Comparison of ENCODE assay signal across 9 cellular contexts in the genomic region with DNA sequence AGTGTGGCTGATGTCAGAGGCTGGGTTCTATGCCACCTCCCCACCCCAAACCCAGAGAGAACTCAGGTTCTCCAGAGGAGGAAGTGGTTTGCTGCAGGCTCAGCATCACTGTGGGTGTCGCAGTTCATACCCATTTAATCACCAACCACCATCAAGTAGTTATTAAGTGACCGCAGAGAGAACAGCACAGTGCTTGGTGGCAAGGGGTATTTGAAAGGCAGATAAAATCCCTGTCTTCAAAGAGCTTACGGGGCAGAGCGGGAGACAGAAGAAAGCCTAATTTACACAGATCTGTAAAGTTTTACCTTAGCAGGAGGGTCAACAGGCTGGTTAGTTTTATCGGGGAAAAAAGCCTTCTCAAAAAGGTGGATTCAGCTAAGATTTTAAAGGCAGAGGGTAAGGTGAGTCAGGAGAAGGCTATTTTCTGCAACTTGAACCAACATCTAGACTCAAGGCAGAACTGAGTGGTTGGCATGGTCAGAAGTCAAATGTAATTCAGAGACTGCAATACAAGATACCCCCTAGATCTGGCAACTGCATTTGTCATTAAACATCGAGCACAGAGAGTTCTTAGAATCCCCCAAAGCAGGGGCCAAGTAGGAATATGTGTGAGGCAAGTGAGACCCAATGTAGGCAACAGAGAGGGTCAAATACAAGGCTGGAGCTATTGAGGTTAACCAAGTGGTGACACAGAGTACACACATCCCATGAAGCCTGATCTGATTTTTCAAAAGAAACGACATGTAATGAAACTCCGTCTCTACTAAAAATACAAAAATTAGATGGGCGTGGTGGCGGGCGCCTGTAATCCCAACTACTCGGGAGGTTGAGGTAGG. TPM values are rescaled to one million over a fixed set of nuclear protein-coding genes. Genes with fewer than 3 reads are reported as not detected.
A peak's percentile ranks its signal among the peaks of the same experiment; 100 is the strongest.
DNase-seq lines count a peak whose midpoint lies in the region; ATAC-seq and TF ChIP-seq lines count a peak whose summit lies in the region.
"Had no signal": no experiment of that assay in that cellular context is flagged by ENCODE, and none has a peak within 500 bp of the region (broad histone marks: within the 10 kb centered on the region; RNA-seq: fewer than 3 reads in every experiment).

No MANE protein-coding gene starts in this region.

- peak overlapping the region in 3 of 4 donors; percentile 45 to 98 (median 88) for H3K27ac ChIP-seq in tibial nerve
- H3K27ac ChIP-seq: 22Rv1 had no signal

- no peaks in the 10 kb centered on the region for H3K27me3 ChIP-seq in tibial nerve

- DNase-seq in NK-92 treated with Interleukin-12 subunit alpha and Interleukin-12 subunit beta, amount 100 ng/mL, for 24 hours (lab: John Stamatoyannopoulos, UW): peak; percentile 75
- DNase-seq in NK-92 (lab: John Stamatoyannopoulos, UW; ENCODE audit: unreplicated experiment): no peak
- peak; percentile 69 for DNase-seq in activated T-cell treated with anti-CD3 and anti-CD28 coated beads, Interleukin-2, amount 50 U/mL, for 1 hour
- DNase-seq in mucosa of descending colon: peak in 1 of 3 donors; percentile 58
- DNase-seq in tibial nerve (ENCODE audit: low spot score in 2 of 2): no peak
- no peak for DNase-seq in COLO829 (ENCODE audit: low spot score)
- no peak for DNase-seq in NCI-H774 (lab: John Stamatoyannopoulos, UW)

- intact Hi-C loops in mucosa of descending colon (cut with DNase I, micrococcal nuclease): no loop called here

- TF ChIP-seq EP300 in tibial nerve (IDR thresholded peaks at IDR 0.05): no peak

- TF ChIP-seq POLR2A in tibial nerve (IDR thresholded peaks at IDR 0.05): no peak

- TF ChIP-seq CTCF in mucosa of descending colon (IDR thresholded peaks at IDR 0.05) (no peak), tibial nerve (IDR thresholded peaks at IDR 0.05) (no peak)

- H3K9me3 ChIP-seq in mucosa of descending colon (no peaks in the 10 kb centered on the region), tibial nerve (no peaks in the 10 kb centered on the region)

- ATAC-seq in mucosa of descending colon: peak; percentile 78
- no peak for ATAC-seq in HG02678 (IDR thresholded peaks at IDR 0.05; ENCODE audit: unreplicated experiment)

- H3K4me3 ChIP-seq in mucosa of descending colon (no peak overlapping the region), tibial nerve (no peak overlapping the region)

- no peaks in the 10 kb centered on the region for H3K36me3 ChIP-seq in mucosa of descending colon (ENCODE audit: low read depth)
- H3K36me3 ChIP-seq in tibial nerve: peaks cover 0 to 9% (median 0%) of the 10 kb centered on the region in 3 donors

- peaks cover 12% of the 10 kb centered on the region for H3K4me1 ChIP-seq in mucosa of descending colon (ENCODE audit: low read depth)
- H3K4me1 ChIP-seq in tibial nerve: peaks cover 0 to 100% (median 68%) of the 10 kb centered on the region in 4 donors

- 75 to 83% methylated on average over 12 of the region's 12 CpGs for WGBS in tibial nerve, 2 donors

RNA-seq across cellular contexts. Expression of gene PXN, which starts 13.2 kb away (rescaled TPM):
- total RNA-seq in mucosa of descending colon: 100 to 1,000 TPM; 117 to 167 (median 146) TPM
- total RNA-seq in tibial nerve: 100 to 1,000 TPM; 217 to 428 (median 330) TPM

RNA-seq across cellular contexts. Expression of gene RNU4-2, which starts 39.4 kb away (rescaled TPM):
- total RNA-seq in mucosa of descending colon (over 10,000 TPM in 2 of 3 donors, 1,000 to 10,000 TPM in 1; 4,682 to 17,144 (median 13,566) TPM), tibial nerve (under 1 TPM; under 0.01 TPM)

RNA-seq across cellular contexts. Expression of gene RNU4-1, which starts 40.7 kb away (rescaled TPM):
- 1,000 to 10,000 TPM; 2,217 to 4,015 (median 3,130) TPM for total RNA-seq in mucosa of descending colon
- under 1 TPM in 3 of 4 donors, not detected in 1; under 0.01 TPM for total RNA-seq in tibial nerve

RNA-seq across cellular contexts. Expression of gene SIRT4, which starts 49.8 kb away (rescaled TPM):
- 1 to 10 TPM in 2 of 3 donors, under 1 TPM in 1; 0.53 to 3.9 (median 2.8) TPM for total RNA-seq in mucosa of descending colon
- 1 to 10 TPM in 3 of 4 donors, under 1 TPM in 1; 0.87 to 5.7 (median 1.9) TPM for total RNA-seq in tibial nerve

RNA-seq across cellular contexts. Expression of gene RPLP0, which starts 51.4 kb away (rescaled TPM):
- total RNA-seq in mucosa of descending colon (1,000 to 10,000 TPM; 1,175 to 1,810 (median 1,602) TPM), tibial nerve (1,000 to 10,000 TPM; 1,234 to 2,921 (median 1,418) TPM)

Comparison
In these comparisons a context has a peak if more than half of its experiments do, and no peak if none do; other contexts are left out.
1. DNase-seq: peak in NK-92 treated with Interleukin-12 subunit alpha and Interleukin-12 subunit beta, amount 100 ng/mL, for 24 hours (single experiment) and activated T-cell treated with anti-CD3 and anti-CD28 coated beads, Interleukin-2, amount 50 U/mL, for 1 hour (single experiment); none in NK-92 (single experiment), tibial nerve (0 of 2), COLO829 (single experiment) and NCI-H774 (single experiment).
2. RNA of gene RNU4-2, which starts 39.4 kb away (total RNA-seq): 4,682 to 17,144 TPM in mucosa of descending colon; under 0.01 TPM in tibial nerve; every median in the first group is over 1,000 times any median in the second.
3. RNA of gene RNU4-1, which starts 40.7 kb away (total RNA-seq): 2,217 to 4,015 TPM in mucosa of descending colon; under 0.01 TPM in tibial nerve; every median in the first group is over 1,000 times any median in the second.